16 cellular contexts compared by ENCODE assay signal in the genomic region with DNA sequence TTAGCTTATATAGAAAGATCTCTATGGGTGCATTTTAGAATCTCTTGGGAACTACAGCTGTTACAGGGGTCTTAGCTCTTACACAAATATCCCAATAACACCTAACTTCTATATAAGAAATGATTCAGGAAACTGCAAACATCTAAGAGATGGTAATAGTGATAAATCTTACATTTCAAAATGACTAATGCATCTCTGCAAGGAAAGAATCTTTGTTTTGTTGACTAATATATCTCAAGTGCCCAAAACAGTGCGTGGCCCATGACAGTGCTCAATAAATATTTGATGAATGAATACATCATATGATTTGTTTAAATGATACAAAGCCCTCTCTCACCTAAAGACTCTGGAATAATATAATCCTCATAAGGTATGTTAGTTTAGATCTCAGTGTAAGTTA. TPM values are rescaled to one million over a fixed set of nuclear protein-coding genes. Genes with fewer than 3 reads are reported as not detected.
DNase-seq lines count a peak whose midpoint lies in the region; ATAC-seq, FAIRE-seq and TF ChIP-seq lines count a peak whose summit lies in the region.
"Had no signal": no experiment of that assay in that cellular context is flagged by ENCODE, and none has a peak within 500 bp of the region (broad histone marks: within the 10 kb centered on the region; RNA-seq: fewer than 3 reads in every experiment).

No MANE protein-coding gene starts in this region.

- no peaks in the 10 kb centered on the region for H3K79me1 ChIP-seq in trophoblast cell (ENCODE audit: low read length)

- no peak for TF ChIP-seq EP300 in ovary (IDR thresholded peaks at IDR 0.05)

- peak; percentile 93 for DNase-seq in ELR (ENCODE audit: low read depth)
- DNase-seq in MG63: peak; percentile 11
- DNase-seq in bronchial epithelial cell (ENCODE audit: low read depth): peak; percentile 92
- DNase-seq in trophoblast cell: peak; percentile 45 to 72
- no peak for DNase-seq in activated CD4-positive, alpha-beta T cell treated with anti-CD3 and anti-CD28 coated beads for 1 hour
- DNase-seq in ovary: no peak
- DNase-seq: activated CD4-positive, alpha-beta T cell treated with anti-CD3 and anti-CD28 coated beads, Interleukin-2, amount 10 ng/mL, durations not matched to agents 24 days and 14 days; DMS79; effector memory CD8-positive, alpha-beta T cell; naive thymus-derived CD4-positive, alpha-beta T cell; SHP77 had no signal

- no peak for ATAC-seq in GM18907 (IDR thresholded peaks at IDR 0.05; ENCODE audit: unreplicated experiment)
- ATAC-seq: activated naive CD4-positive, alpha-beta T cell treated with anti-CD3 and anti-CD28 coated beads, Interleukin-2, amount 50 U/mL, for 72 hours; effector memory CD8-positive, alpha-beta T cell; naive thymus-derived CD4-positive, alpha-beta T cell had no signal

- H3K9ac ChIP-seq in trophoblast cell (ENCODE audit: low read length): no peak overlapping the region

- H4K91ac ChIP-seq in trophoblast cell (ENCODE audit: low read depth, low read length): no peak overlapping the region

- H3K18ac ChIP-seq in trophoblast cell (ENCODE audit: low read length): no peak overlapping the region

- H2AFZ ChIP-seq in trophoblast cell (ENCODE audit: insufficient read depth, low read length, poor library complexity): no peak overlapping the region

- no peaks in the 10 kb centered on the region for H3K79me2 ChIP-seq in trophoblast cell (ENCODE audit: control insufficient read depth, insufficient read depth, low read length, poor library complexity)

- H3K14ac ChIP-seq in trophoblast cell (ENCODE audit: low read length): no peak overlapping the region

- TF ChIP-seq POLR2A in ovary (IDR thresholded peaks at IDR 0.05): no peak

- H2BK120ac ChIP-seq in trophoblast cell (ENCODE audit: insufficient read depth, low read length, poor library complexity): no peak overlapping the region

- H3K4me3 ChIP-seq in MG63 (no peak overlapping the region), bronchial epithelial cell (ENCODE audit: low read depth, low read length) (no peak overlapping the region), trophoblast cell (ENCODE audit: low read depth, low read length) (no peak overlapping the region), ovary (no peak overlapping the region)
- H3K4me3 ChIP-seq: cardiac muscle cell, lung had no signal

- H2AK5ac ChIP-seq in trophoblast cell (ENCODE audit: low read length): no peak overlapping the region

- no peak for TF ChIP-seq CTCF in bronchial epithelial cell (IDR thresholded peaks at IDR 0.05; ENCODE audit: insufficient read depth, low read length, severe bottlenecking)
- no peak for TF ChIP-seq CTCF in ovary (IDR thresholded peaks at IDR 0.05)

- no peak for FAIRE-seq in bronchial epithelial cell (lab: Jason Lieb, UNC)

- intact Hi-C loops in ovary (cut with DNase I): no loop called here

- H2BK12ac ChIP-seq in trophoblast cell (ENCODE audit: low read length): no peak overlapping the region

- H3K27me3 ChIP-seq in MG63 (no peaks in the 10 kb centered on the region), bronchial epithelial cell (ENCODE audit: control insufficient read depth, insufficient read depth, low read length) (no peaks in the 10 kb centered on the region), trophoblast cell (ENCODE audit: insufficient read depth, low read length) (no peaks in the 10 kb centered on the region), ovary (no peaks in the 10 kb centered on the region)
- H3K27me3 ChIP-seq: cardiac muscle cell had no signal

- WGBS in trophoblast cell (ENCODE audit: extremely low coverage, insufficient coverage, insufficient read length): no CpG with 5 or more reads among the region's 1 CpG
- WGBS in ovary, 3 donors: 96 to 98% (median 98%) methylated on average over 1 of the region's 1 CpG

- no peak overlapping the region for H4K8ac ChIP-seq in trophoblast cell (ENCODE audit: low read depth, low read length)

- H3K4me1 ChIP-seq in trophoblast cell (ENCODE audit: control insufficient read depth in 1 of 2, insufficient read depth in 2 of 2, low read length in 2 of 2) (no peaks in the 10 kb centered on the region), ovary (ENCODE audit: insufficient read depth) (no peaks in the 10 kb centered on the region)

- H3K4ac ChIP-seq in trophoblast cell (ENCODE audit: low read depth, low read length): no peak overlapping the region

- H3K23ac ChIP-seq in trophoblast cell (ENCODE audit: low read length): no peak overlapping the region

- H3K4me2 ChIP-seq in trophoblast cell (ENCODE audit: low read length): no peak overlapping the region

- H3K36me3 ChIP-seq in MG63 (peaks cover 71% of the 10 kb centered on the region), bronchial epithelial cell (ENCODE audit: control insufficient read depth, insufficient read depth, low read length) (peaks cover 1% of the 10 kb centered on the region), trophoblast cell (ENCODE audit: control insufficient read depth in 1 of 2, insufficient read depth in 2 of 2, low read length in 2 of 2) (peaks cover 2% of the 10 kb centered on the region in 2 experiments), ovary (no peaks in the 10 kb centered on the region)

- H4K12ac ChIP-seq in trophoblast cell (ENCODE audit: low read depth, low read length): no peak overlapping the region

- H3K9me3 ChIP-seq in MG63 (no peaks in the 10 kb centered on the region), trophoblast cell (ENCODE audit: insufficient read depth, low read depth, low read length) (no peaks in the 10 kb centered on the region), ovary (no peaks in the 10 kb centered on the region)

- H3K27ac ChIP-seq in trophoblast cell (ENCODE audit: low read depth, low read length) (no peak overlapping the region), ovary (no peak overlapping the region)
- H3K27ac ChIP-seq: C4-2B, cardiac muscle cell had no signal

- H2BK5ac ChIP-seq in trophoblast cell (ENCODE audit: low read depth, low read length, poor library complexity): no peak overlapping the region

RNA-seq across cellular contexts. Expression of gene CENPE, which starts 47.5 kb away (rescaled TPM):
- total RNA-seq in MG63 (2014; rRNA removed; shearing (Covaris generic); ENCODE audit: low replicate concordance): 7.5 and 27.9 TPM in 2 replicates
- total RNA-seq in bronchial epithelial cell: 1.3 and 6.3 TPM in 2 replicates
- 16.1 and 16.9 TPM in 2 replicates for polyA plus RNA-seq in trophoblast cell (2013)
- 1 to 10 TPM in 3 of 7 donors, under 1 TPM in 4; 0.23 to 2.5 (median 0.68) TPM for total RNA-seq in ovary
- polyA plus RNA-seq in ovary: under 1 TPM; 0.28 to 0.60 TPM

RNA-seq across cellular contexts. Expression of gene BDH2, which starts 51.0 kb away (rescaled TPM):
- 3.3 and 4.0 TPM in 2 replicates for total RNA-seq in MG63 (2014; rRNA removed; shearing (Covaris generic); ENCODE audit: low replicate concordance)
- total RNA-seq in bronchial epithelial cell (15.8 and 16.6 TPM in 2 replicates), ovary (10 to 100 TPM; 42.2 to 92.6 (median 65.9) TPM)
- polyA plus RNA-seq in trophoblast cell (2013): 31.1 and 32.1 TPM in 2 replicates
- 10 to 100 TPM; 82.6 to 90.6 TPM for polyA plus RNA-seq in ovary

Comparison
In these comparisons a context has a peak if more than half of its experiments do, and no peak if none do; other contexts are left out.
1. DNase-seq: peak in ELR (single experiment), MG63 (single experiment), bronchial epithelial cell (single experiment) and trophoblast cell (2 of 2); none in activated CD4-positive, alpha-beta T cell treated with anti-CD3 and anti-CD28 coated beads for 1 hour (single experiment) and ovary (0 of 5).